Comparison of ENCODE assay signal across 8 cellular contexts in genomic region chr16:81313731-81314602, GRCh38. TPM values are rescaled to one million over a fixed set of nuclear protein-coding genes. Genes with fewer than 3 reads are reported as not detected.
DNase-seq lines count a peak whose midpoint lies in the region; ATAC-seq and TF ChIP-seq lines count a peak whose summit lies in the region.

No MANE protein-coding gene starts in this region.

- ATAC-seq in lung (ENCODE audit: insufficient read depth, low FRiP score) (no peak), GM21423 (IDR thresholded peaks at IDR 0.05; ENCODE audit: unreplicated experiment) (no peak)

- H3K27me3 ChIP-seq in HUES6 (ENCODE audit: control insufficient read depth, insufficient read depth, low read length) (peaks cover 5% of the 10 kb centered on the region; the same call in 1 of the 2 replicates), brain microvascular endothelial cell (replicated peaks) (no peaks in the 10 kb centered on the region), lung (ENCODE audit: control insufficient read depth, insufficient read depth) (no peaks in the 10 kb centered on the region), uterus (no peaks in the 10 kb centered on the region)

- H3K27ac ChIP-seq in C4-2B (peak overlapping the region; percentile 88), HUES6 (ENCODE audit: low read depth, low read length) (peak overlapping the region; percentile 77), brain microvascular endothelial cell (peak overlapping the region; percentile 74), lung (ENCODE audit: low read depth in 1 of 2, low read length in 1 of 2) (peak overlapping the region; percentile 38 to 74), uterus (peak overlapping the region; percentile 88 to 90)

- H3K9me3 ChIP-seq in HUES6 (ENCODE audit: control insufficient read depth, insufficient read depth, low read depth, low read length) (no peaks in the 10 kb centered on the region), lung (ENCODE audit: control insufficient read depth in 2 of 2, insufficient read depth in 1 of 2, low read length in 1 of 2) (no peaks in the 10 kb centered on the region), uterus (no peaks in the 10 kb centered on the region)

- peak overlapping the region; percentile 95 for H3K4me3 ChIP-seq in HUES6 (ENCODE audit: low read depth, low read length)
- H3K4me3 ChIP-seq in brain microvascular endothelial cell (ENCODE audit: low read depth, low read length), result peak overlapping the region; percentile 90
- H3K4me3 ChIP-seq in lung, result peak overlapping the region; percentile 98
- peak overlapping the region; percentile 72 to 99 for H3K4me3 ChIP-seq in uterus

- DNase-seq in brain microvascular endothelial cell (no peak), lung (ENCODE audit: low spot score) (no peak), uterus (no peak), NCI-H510A (lab: John Stamatoyannopoulos, UW) (no peak), NCI-H526 (lab: John Stamatoyannopoulos, UW) (no peak)

- TF ChIP-seq CTCF in C4-2B (conservative IDR thresholded peaks at IDR 0.05) (no peak), brain microvascular endothelial cell (IDR thresholded peaks at IDR 0.05; ENCODE audit: low read depth, low read length, missing control alignments) (no peak), lung (IDR thresholded peaks at IDR 0.05; ENCODE audit: control extremely low read depth, extremely low read depth) (no peak), uterus (IDR thresholded peaks at IDR 0.05) (no peak)

- peak overlapping the region; percentile 81 for H3K9ac ChIP-seq in HUES6 (ENCODE audit: low read length)

- peaks cover 4% of the 10 kb centered on the region; the same call in 1 of the 2 replicates for H3K36me3 ChIP-seq in HUES6 (ENCODE audit: control insufficient read depth, insufficient read depth, low read length)
- H3K36me3 ChIP-seq in brain microvascular endothelial cell (replicated peaks), result no peaks in the 10 kb centered on the region
- H3K36me3 ChIP-seq in lung (ENCODE audit: control insufficient read depth in 2 of 2, insufficient read depth in 2 of 2, low read length in 2 of 2), result no peaks in the 10 kb centered on the region
- H3K36me3 ChIP-seq in uterus, result no peaks in the 10 kb centered on the region

- H3K4me1 ChIP-seq in HUES6 (ENCODE audit: control insufficient read depth, insufficient read depth, low read length) (peaks cover 16% of the 10 kb centered on the region), lung (ENCODE audit: control insufficient read depth in 2 of 2, insufficient read depth in 2 of 2, low read length in 2 of 2) (peaks cover 7 to 15% of the 10 kb centered on the region in 2 donors), uterus (peaks cover 7 to 10% of the 10 kb centered on the region in 2 donors)

- WGBS in lung, 2 donors, result 5 to 7% methylated on average over 16 of the region's 16 CpGs

- no peak for TF ChIP-seq POLR2A in uterus (IDR thresholded peaks at IDR 0.05)

- intact Hi-C loops in uterus (cut with DNase I; ENCODE audit: low total_unique reads), result no loop called here

- in situ Hi-C loops in brain microvascular endothelial cell (cut with HindIII; ENCODE audit: low pct_ligation_motif_present, low sequenced_read_pairs), result no loop called here

RNA-seq across cellular contexts. Expression of gene GAN, which starts 0.8 kb away (rescaled TPM):
- total RNA-seq in lung (1 to 10 TPM; 7.4 to 9.0 TPM), uterus (10 to 100 TPM in 3 of 4 donors, 1 to 10 TPM in 1; 7.9 to 18.5 (median 15.2) TPM)
- polyA plus RNA-seq in lung, result 1 to 10 TPM in 1 of 2 donors, under 1 TPM in 1; 0.76 to 1.4 TPM
